In the genomic region with DNA sequence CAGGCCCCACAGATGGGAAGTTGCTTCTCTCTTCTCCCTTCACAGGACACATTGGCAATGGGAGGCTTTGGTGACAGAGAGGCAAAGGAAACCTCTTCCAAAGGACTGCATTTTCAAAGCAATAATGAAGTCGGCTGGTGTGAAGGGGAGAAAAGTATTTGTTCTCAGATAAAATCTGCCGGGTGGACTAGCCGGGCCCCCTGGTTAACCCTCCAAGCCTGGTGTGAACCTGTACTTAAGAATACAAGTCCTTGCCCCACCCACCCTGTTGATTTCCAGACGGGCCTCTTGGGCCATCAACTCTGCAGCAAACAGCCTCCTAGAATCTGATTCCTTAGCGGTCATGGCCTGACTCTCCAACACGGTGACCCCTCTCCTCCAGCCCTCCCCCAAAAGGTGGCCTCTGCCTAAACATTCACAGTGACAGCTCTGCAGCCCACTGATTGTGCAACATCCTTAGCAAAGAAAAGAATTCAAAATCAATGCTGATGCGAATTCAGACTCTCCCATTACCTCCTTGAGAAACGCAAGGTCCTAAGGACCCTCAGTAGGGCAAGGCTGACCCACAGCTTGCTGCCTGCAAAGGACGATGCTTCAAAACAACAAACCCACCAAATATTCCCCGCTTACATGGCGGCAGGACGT, we compare ENCODE assay signal across 26 cellular contexts. TPM values are rescaled to one million over a fixed set of nuclear protein-coding genes. Genes with fewer than 3 reads are reported as not detected.
DNase-seq lines count a peak whose midpoint lies in the region; ATAC-seq, FAIRE-seq and TF ChIP-seq lines count a peak whose summit lies in the region.
"Had no signal": no experiment of that assay in that cellular context is flagged by ENCODE, and none has a peak within 500 bp of the region (broad histone marks: within the 10 kb centered on the region; RNA-seq: fewer than 3 reads in every experiment).

No MANE protein-coding gene starts in this region.

- CTCF ChIA-PET in IMR-90 (lab: Yijun Ruan, JAX) = no interaction called here
- CTCF ChIA-PET in HepG2 (lab: Yijun Ruan, JAX; ENCODE audit: low intra/inter-chr PET ratio, low total read pairs) = no interaction called here

- no peak overlapping the region for H2BK20ac ChIP-seq in IMR-90 (ENCODE audit: low read depth, low read length)

- in situ Hi-C loops in IMR-90 (cut with MboI; ENCODE audit: low sequenced_read_pairs) (loop anchor here (25.0 kb wide), 1 partner anchor 399 kb away; no protein-coding TSS in a partner anchor), HepG2 (cut with HindIII; ENCODE audit: extremely low pct_ligation_motif_present, low pct_unique_long_range_greater_than_20kb) (loop anchor here (25.0 kb wide), 1 partner anchor 626 kb away; the partner anchor contains the start of gene RPLP1)

- TF ChIP-seq EP300 in HepG2 (IDR thresholded peaks at IDR 0.05; ENCODE audit: low read depth in 2 of 2, low read length in 2 of 2) = no peak
- TF ChIP-seq EP300 in HepG2 (CRISPR knock-in tag; IDR thresholded peaks at IDR 0.05; ENCODE audit: borderline replicate concordance) = no peak

- no peak overlapping the region for H3K9ac ChIP-seq in IMR-90 (ENCODE audit: low read depth, low read length)
- H3K9ac ChIP-seq in HepG2 (ENCODE audit: insufficient read depth, low read depth, low read length) = no peak overlapping the region
- H3K9ac ChIP-seq: SK-N-SH had no signal

- no peak overlapping the region for H4K5ac ChIP-seq in IMR-90 (ENCODE audit: low read depth, low read length)

- no peak overlapping the region for H2AFZ ChIP-seq in IMR-90 (replicated peaks; ENCODE audit: low read length, poor library complexity)
- H2AFZ ChIP-seq in HepG2 (ENCODE audit: low read length) = no peak overlapping the region
- H2AFZ ChIP-seq: PC-9 had no signal

- no peak overlapping the region for H2AK9ac ChIP-seq in IMR-90 (replicated peaks; ENCODE audit: low read depth, low read length, poor library complexity)

- no TSS peak for BruUV-seq in IMR-90 (replicated peaks; lab: Mats Ljungman, UMichigan)
- BruUV-seq in HepG2 (replicated peaks; lab: Mats Ljungman, UMichigan) = no TSS peak

- no peak overlapping the region for H3K14ac ChIP-seq in IMR-90 (replicated peaks; ENCODE audit: low read depth, low read length)

- no peak overlapping the region for H2BK5ac ChIP-seq in IMR-90 (ENCODE audit: low read depth, low read length, poor library complexity, severe bottlenecking)

- POLR2A ChIA-PET in IMR-90 (lab: Charles Lee; ENCODE audit: unreplicated experiment) (no interaction called here), HepG2 (lab: Yijun Ruan, JAX) (no interaction called here)

- TF ChIP-seq POLR2A in IMR-90 (IDR thresholded peaks at IDR 0.05; ENCODE audit: low read depth, low read length) (no peak), HepG2 (IDR thresholded peaks at IDR 0.05; ENCODE audit: insufficient read depth in 1 of 2, low read depth in 2 of 2, low read length in 2 of 2) (no peak)

- dilution Hi-C loops in IMR-90 (cut with HindIII; ENCODE audit: low sequenced_read_pairs, unreplicated experiment) = no loop called here

- FAIRE-seq in bronchial epithelial cell (lab: Jason Lieb, UNC) (peak; percentile 23), HepG2 (lab: Jason Lieb, UNC) (no peak)
- FAIRE-seq: G401.6, islet of Langerhans had no signal

- H3K9me3 ChIP-seq in IMR-90 (ENCODE audit: control insufficient read depth, insufficient read depth, low read length) = no peaks in the 10 kb centered on the region
- H3K9me3 ChIP-seq in HepG2 (ENCODE audit: low read length) = no peaks in the 10 kb centered on the region
- H3K9me3 ChIP-seq: breast epithelium, left lung, psoas muscle, SK-N-SH, tibial artery had no signal

- H3K27me3 ChIP-seq in IMR-90 (ENCODE audit: control insufficient read depth, insufficient read depth, low read length) = no peaks in the 10 kb centered on the region
- no peaks in the 10 kb centered on the region for H3K27me3 ChIP-seq in bronchial epithelial cell (ENCODE audit: control insufficient read depth, insufficient read depth, low read length)
- H3K27me3 ChIP-seq in HepG2 (ENCODE audit: control insufficient read depth in 1 of 2, insufficient read depth in 2 of 2, low read length in 2 of 2) = no peaks in the 10 kb centered on the region
- H3K27me3 ChIP-seq: breast epithelium, left lung, tibial artery had no signal

- TF ChIP-seq RAD21 in IMR-90 (IDR thresholded peaks at IDR 0.05; ENCODE audit: low read length) = no peak
- TF ChIP-seq RAD21 in HepG2 (CRISPR knock-in tag; IDR thresholded peaks at IDR 0.05) = no peak

- H3K36me3 ChIP-seq in IMR-90 (ENCODE audit: control insufficient read depth, insufficient read depth, low read length) (peaks cover 49% of the 10 kb centered on the region), bronchial epithelial cell (ENCODE audit: control insufficient read depth, insufficient read depth, low read length) (peaks cover 18% of the 10 kb centered on the region), HepG2 (replicated peaks in 1 of 2; ENCODE audit: control insufficient read depth in 1 of 2, insufficient read depth in 2 of 2, low read length in 2 of 2) (peaks cover 22 to 65% of the 10 kb centered on the region in 2 experiments; a peak in 4 of 5 replicates)
- H3K36me3 ChIP-seq: breast epithelium had no signal

- TF ChIP-seq CTCF in IMR-90 (conservative IDR thresholded peaks at IDR 0.05; ENCODE audit: low read depth, low read length) (no peak), bronchial epithelial cell (IDR thresholded peaks at IDR 0.05; ENCODE audit: insufficient read depth, low read length, severe bottlenecking) (no peak), HepG2 (CRISPR knock-in tag; IDR thresholded peaks at IDR 0.05) (no peak), type B pancreatic cell (conservative IDR thresholded peaks at IDR 0.05) (no peak)

- no peak overlapping the region for H4K91ac ChIP-seq in IMR-90 (ENCODE audit: insufficient read depth, low read depth, low read length)

- no peaks in the 10 kb centered on the region for H3K9me3 Mint-ChIP-seq in type B pancreatic cell
- H3K9me3 Mint-ChIP-seq: activated CD4-positive, alpha-beta memory T cell treated with anti-CD3 and anti-CD28 coated beads, Interleukin-2, amount 10 ng/mL, durations not matched to agents 7 days and 5 days; activated naive CD4-positive, alpha-beta T cell treated with anti-CD3 and anti-CD28 coated beads, Interleukin-2, amount 50 U/mL, for 72 hours had no signal

- H3K9me1 ChIP-seq in IMR-90 (ENCODE audit: insufficient read depth, low read length) = peaks cover 33% of the 10 kb centered on the region

- 40% methylated on average over 1 of the region's 12 CpGs; no CpG with 5 or more reads in 1 of the 2 experiments for WGBS in IMR-90 (ENCODE audit: extremely low coverage in 2 of 2, insufficient read length in 1 of 2), 2 experiments
- 87% methylated on average over 12 of the region's 12 CpGs for WGBS in HepG2 (ENCODE audit: low lambda C conversion rate)

- H2BK15ac ChIP-seq in IMR-90 (ENCODE audit: low read depth, low read length) = no peak overlapping the region

- H3K79me1 ChIP-seq in IMR-90 (ENCODE audit: low read depth in 1 of 2, low read length in 2 of 2) = peaks cover 66 to 92% of the 10 kb centered on the region in 2 experiments

- no peak overlapping the region for H3K4ac ChIP-seq in IMR-90 (ENCODE audit: low read depth, low read length)

- peak overlapping the region; percentile 31 for H3K4me3 Mint-ChIP-seq in type B pancreatic cell
- H3K4me3 Mint-ChIP-seq: activated CD4-positive, alpha-beta memory T cell treated with anti-CD3 and anti-CD28 coated beads, Interleukin-2, amount 10 ng/mL, durations not matched to agents 7 days and 5 days had no signal

- H2AK5ac ChIP-seq in IMR-90 (ENCODE audit: low read depth, low read length) = peak overlapping the region; percentile 32; the same call in 1 of the 2 replicates

- DNase-seq in IMR-90 (no peak), bronchial epithelial cell (ENCODE audit: low read depth) (no peak), HepG2 (ENCODE audit: low spot score) (no peak), type B pancreatic cell (ENCODE audit: extremely low spot score, unreplicated experiment) (no peak), HUDEP-2 (lab: John Stamatoyannopoulos, UW; ENCODE audit: unreplicated experiment in 76 of 76) (no peak), T1000 (lab: John Stamatoyannopoulos, UW) (no peak)
- DNase-seq: activated CD4-positive, alpha-beta memory T cell treated with anti-CD3 and anti-CD28 coated beads, Interleukin-2, amount 10 ng/mL, durations not matched to agents 7 days and 5 days; activated CD4-positive, alpha-beta T cell treated with anti-CD3 and anti-CD28 coated beads for 1 hour; activated CD8-positive, alpha-beta memory T cell treated with anti-CD3 and anti-CD28 coated beads, Interleukin-2, amount 50 U/mL, for 48 hours; anterior cingulate cortex; effector memory CD4-positive, alpha-beta T cell; HCEC 1CT; KBM-7; left lung; NK-92 treated with Interleukin-12 subunit alpha and Interleukin-12 subunit beta, amount 100 ng/mL, for 24 hours; PC-9; psoas muscle; SK-N-SH; stimulated activated CD4-positive, alpha-beta T cell treated with anti-CD3 and anti-CD28 coated beads, Interleukin-4, amount 100 ng/mL, for 4 hours; tibial artery had no signal

- no peak overlapping the region for H3K56ac ChIP-seq in IMR-90 (ENCODE audit: extremely low read depth, insufficient read depth, low read length)

- intact Hi-C loops in IMR-90 (cut with micrococcal nuclease) = no loop called here
- intact Hi-C loops in HepG2 (cut with micrococcal nuclease; ENCODE audit: unreplicated experiment) = no loop called here

- H3K4me2 ChIP-seq in IMR-90 (ENCODE audit: low read depth, low read length) = no peak overlapping the region
- H3K4me2 ChIP-seq in HepG2 (ENCODE audit: low read depth, low read length) = no peak overlapping the region
- H3K4me2 ChIP-seq: PC-9, SK-N-SH had no signal

- H3K4me3 ChIP-seq in IMR-90 (ENCODE audit: insufficient read depth, low read depth, low read length) (no peak overlapping the region), bronchial epithelial cell (ENCODE audit: low read depth, low read length) (no peak overlapping the region), HepG2 (replicated peaks in 1 of 3; ENCODE audit: insufficient read depth in 1 of 3, low read depth in 2 of 3, low read length in 3 of 3) (no peak overlapping the region)
- H3K4me3 ChIP-seq: left lung, PC-9 had no signal

- H4K8ac ChIP-seq in IMR-90 (ENCODE audit: low read depth in 2 of 2, low read length in 2 of 2) = no peak overlapping the region

- peaks cover 68% of the 10 kb centered on the region for H3K36me3 Mint-ChIP-seq in type B pancreatic cell

- H3K23ac ChIP-seq in IMR-90 (ENCODE audit: low read depth, low read length) = no peak overlapping the region

- peaks cover 42% of the 10 kb centered on the region for H3K79me2 ChIP-seq in HepG2 (ENCODE audit: insufficient read depth, low read length)

- H3K27ac ChIP-seq in IMR-90 (ENCODE audit: insufficient read depth, low read length) (no peak overlapping the region), HepG2 (ENCODE audit: extremely low read length, insufficient read depth, low read length) (no peak overlapping the region)
- H3K27ac ChIP-seq: C4-2B, PC-9 had no signal

- peaks cover 29% of the 10 kb centered on the region for H3K4me1 ChIP-seq in IMR-90 (ENCODE audit: control insufficient read depth, insufficient read depth, low read length)
- H3K4me1 ChIP-seq in HepG2 (ENCODE audit: insufficient read depth, low read length) = peaks cover 40% of the 10 kb centered on the region

- no peak overlapping the region for H3K27ac Mint-ChIP-seq in type B pancreatic cell
- H3K27ac Mint-ChIP-seq: activated CD4-positive, alpha-beta memory T cell treated with anti-CD3 and anti-CD28 coated beads, Interleukin-2, amount 10 ng/mL, durations not matched to agents 7 days and 5 days had no signal

- no peak overlapping the region for H2BK120ac ChIP-seq in IMR-90 (ENCODE audit: low read depth, low read length)

- H3K4me1 Mint-ChIP-seq in type B pancreatic cell (ENCODE audit: unreplicated experiment) = peaks cover 87% of the 10 kb centered on the region

- H3K27me3 Mint-ChIP-seq in type B pancreatic cell = no peaks in the 10 kb centered on the region
- H3K27me3 Mint-ChIP-seq: activated CD4-positive, alpha-beta memory T cell treated with anti-CD3 and anti-CD28 coated beads, Interleukin-2, amount 10 ng/mL, durations not matched to agents 7 days and 5 days had no signal

- ATAC-seq in IMR-90 (ENCODE audit: low read depth) = no peak
- no peak for ATAC-seq in HepG2
- ATAC-seq in HG02610 (IDR thresholded peaks at IDR 0.05; ENCODE audit: unreplicated experiment) = no peak
- ATAC-seq: activated naive CD4-positive, alpha-beta T cell treated with anti-CD3 and anti-CD28 coated beads, Interleukin-2, amount 50 U/mL, for 72 hours; psoas muscle had no signal

- peaks cover 90% of the 10 kb centered on the region for H4K20me1 ChIP-seq in IMR-90 (ENCODE audit: insufficient read depth, low read length)
- peaks cover 79% of the 10 kb centered on the region for H4K20me1 ChIP-seq in HepG2 (ENCODE audit: insufficient read depth, low read length)

- no peak overlapping the region for H3K18ac ChIP-seq in IMR-90 (ENCODE audit: low read depth, low read length)

RNA-seq across cellular contexts. Expression of gene TLE3, which starts 9.9 kb away (rescaled TPM):
- total RNA-seq in IMR-90 (2012; rRNA removed) (5.6 and 6.5 TPM in 2 replicates), bronchial epithelial cell (19.2 and 21.8 TPM in 2 replicates), HepG2 (2016; rRNA removed; fragmentation: Illumina TruSeq; extraction: Trizol) (11.9 TPM in 2 replicates), type B pancreatic cell (ENCODE audit: low replicate concordance) (109 and 185 TPM in 2 replicates)
- polyA plus RNA-seq in IMR-90 (2012; rRNA removed) (15.2 and 16.3 TPM in 2 replicates), HepG2 (2011; rRNA removed) (10.8 and 13.8 TPM in 2 replicates)
- polyA plus RNA-seq in IMR-90 (2012; cell fraction: cytosol; rRNA removed) = 15.9 and 20.8 TPM in 2 replicates
- 43.1 and 63.1 TPM in 2 replicates for polyA plus RNA-seq in IMR-90 (2012; cell fraction: nucleus; rRNA removed; ENCODE audit: low replicate concordance)
- total RNA-seq in HepG2 (2016; cell fraction: cytosol; rRNA removed; fragmentation: Illumina TruSeq; extraction: Trizol; ENCODE audit: low read depth) = 4.3 and 4.6 TPM in 2 replicates
- total RNA-seq in HepG2 (2016; cell fraction: insoluble cytoplasmic fraction; rRNA removed; fragmentation: Illumina TruSeq; extraction: Trizol) = 11.3 and 13.4 TPM in 2 replicates
- 6.8 and 8.2 TPM in 2 replicates for total RNA-seq in HepG2 (2016; cell fraction: membrane; rRNA removed; fragmentation: Illumina TruSeq; extraction: Trizol)
- 17.8 and 18.8 TPM in 2 replicates for total RNA-seq in HepG2 (2016; cell fraction: nucleus; rRNA removed; fragmentation: Illumina TruSeq; extraction: Trizol)
- 7.1 and 8.6 TPM in 2 replicates for polyA plus RNA-seq in HepG2 (2011; cell fraction: cytosol; rRNA removed)
- polyA plus RNA-seq in HepG2 (2011; cell fraction: nucleus; rRNA removed) = 48.8 and 69.4 TPM in 2 replicates
- 21.9 and 27.0 TPM in 2 replicates for polyA plus RNA-seq in HepG2 (2012)
- 0.89 and 1.1 TPM in 2 replicates for polyA plus RNA-seq in HepG2 (2016; cell fraction: cytosol; fragmentation: Illumina TruSeq; extraction: Trizol; ENCODE audit: low read depth)
- 11.5 and 15.8 TPM in 2 replicates for polyA plus RNA-seq in HepG2 (2016; cell fraction: insoluble cytoplasmic fraction; fragmentation: Illumina TruSeq; extraction: Trizol; ENCODE audit: low read depth)
- polyA plus RNA-seq in HepG2 (2016; cell fraction: membrane; fragmentation: Illumina TruSeq; extraction: Trizol; ENCODE audit: low read depth) = 2.4 and 4.2 TPM in 2 replicates
- polyA plus RNA-seq in HepG2 (2016; cell fraction: nucleus; fragmentation: Illumina TruSeq; extraction: Trizol; ENCODE audit: insufficient read depth, low read depth) = 22.7 and 23.0 TPM in 2 replicates
- polyA minus RNA-seq in HepG2 (2011; rRNA and poly(A)+ RNA removed; ENCODE audit: low replicate concordance) = 51.1 and 121 TPM in 2 replicates
- polyA minus RNA-seq in HepG2 (2011; cell fraction: cytosol; rRNA and poly(A)+ RNA removed) = 16.1 and 16.6 TPM in 2 replicates
- 57.1 and 60.3 TPM in 2 replicates for polyA minus RNA-seq in HepG2 (2011; cell fraction: nucleus; rRNA and poly(A)+ RNA removed)
